In the genomic region with DNA sequence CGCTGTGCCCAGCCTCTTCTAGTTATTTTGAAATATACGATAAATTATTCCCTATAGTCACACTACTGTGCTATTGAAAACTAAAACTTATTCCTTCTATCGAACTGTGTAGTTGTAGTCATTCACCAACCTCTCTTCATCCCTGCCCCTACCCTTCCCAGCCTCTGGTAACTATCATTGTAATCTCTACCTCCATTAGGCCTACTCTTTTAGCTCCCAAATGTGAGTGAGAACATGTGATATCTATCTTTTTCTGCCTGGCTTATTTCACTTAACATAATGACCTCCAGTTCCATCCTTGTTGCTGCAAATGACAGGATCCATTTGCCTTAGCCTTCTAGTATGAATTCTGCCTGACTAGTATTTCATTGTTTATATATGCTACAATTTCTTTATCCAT, we compare ENCODE assay signal across 19 cellular contexts.
"Had no signal": no experiment of that assay in that cellular context is flagged by ENCODE, and none has a peak within 500 bp of the region (broad histone marks: within the 10 kb centered on the region; RNA-seq: fewer than 3 reads in every experiment).

No MANE protein-coding gene starts in this region.

- H2AFZ ChIP-seq: hepatocyte had no signal

- H3K36me3 ChIP-seq: esophagus muscularis mucosa, gastroesophageal sphincter, heart left ventricle, left lung, lower lobe of right lung had no signal

- H3K27ac ChIP-seq: coronary artery, dorsolateral prefrontal cortex, esophagus muscularis mucosa, foreskin keratinocyte, gastroesophageal sphincter, heart left ventricle, hepatocyte, left lung, lower lobe of right lung had no signal

- H3K79me2 ChIP-seq: hepatocyte had no signal

- DNase-seq: dermis blood vessel endothelial cell; dorsolateral prefrontal cortex; effector CD4-positive, alpha-beta T cell; effector memory CD4-positive, alpha-beta T cell; foreskin keratinocyte; heart left ventricle; hypothalamus; immature natural killer cell; left cardiac atrium; left lung; left ventricle myocardium superior; lower lobe of right lung; mesenchymal stem cell; mucosa of descending colon; naive B cell had no signal

- H3K4me2 ChIP-seq: hepatocyte had no signal

- H3K4me3 ChIP-seq: coronary artery, dorsolateral prefrontal cortex, esophagus muscularis mucosa, gastroesophageal sphincter, heart left ventricle, hepatocyte, left lung, lower lobe of right lung, mucosa of descending colon had no signal

- H3K27me3 ChIP-seq: dorsolateral prefrontal cortex, esophagus muscularis mucosa, foreskin keratinocyte, gastroesophageal sphincter, heart left ventricle, hepatocyte, left lung had no signal

- H3K4me1 ChIP-seq: esophagus muscularis mucosa, foreskin keratinocyte, gastroesophageal sphincter, heart left ventricle, left lung, lower lobe of right lung had no signal

- H3K9me3 ChIP-seq: lower lobe of right lung had no signal

- ATAC-seq: foreskin keratinocyte, gastroesophageal sphincter, heart left ventricle, left cardiac atrium, left lung, left ventricle myocardium superior, lower lobe of right lung, mucosa of descending colon had no signal
